In the genomic region with DNA sequence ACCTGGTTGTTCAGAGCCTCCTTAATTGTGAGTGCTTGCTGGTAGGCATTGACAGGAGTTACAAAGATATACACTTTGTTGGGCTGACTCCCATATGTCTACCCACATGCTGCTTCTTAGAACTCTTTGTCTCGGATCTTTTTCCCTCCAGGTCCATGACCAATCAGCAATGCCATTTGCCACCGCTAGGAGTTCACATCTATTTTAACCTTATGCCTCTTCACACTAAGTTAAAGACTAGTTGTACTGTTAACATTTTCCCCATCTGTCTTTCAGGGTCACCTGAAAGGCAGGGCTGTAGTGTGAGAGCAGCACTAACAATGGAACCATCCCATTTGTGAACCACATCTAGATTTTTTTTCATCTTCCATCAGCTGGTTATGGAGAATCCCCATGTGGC, we compare ENCODE assay signal across 20 cellular contexts.
DNase-seq lines count a peak whose midpoint lies in the region; ATAC-seq and TF ChIP-seq lines count a peak whose summit lies in the region.
"Had no signal": no experiment of that assay in that cellular context is flagged by ENCODE, and none has a peak within 500 bp of the region (broad histone marks: within the 10 kb centered on the region; RNA-seq: fewer than 3 reads in every experiment).

No MANE protein-coding gene starts in this region.

- no peaks in the 10 kb centered on the region for H3F3A ChIP-seq in OCI-LY1 (ENCODE audit: insufficient read depth, low read length)

- no peak overlapping the region for H2AFZ ChIP-seq in OCI-LY1 (ENCODE audit: low read length)

- DNase-seq in BE2C (no peak), brain microvascular endothelial cell (no peak), GM13977 (ENCODE audit: low spot score) (no peak), GM10248 (ENCODE audit: extremely low spot score) (no peak), islet precursor cell (no peak)
- DNase-seq: activated CD4-positive, alpha-beta T cell treated with anti-CD3 and anti-CD28 coated beads, Interleukin-2, amount 50 U/mL, for 48 hours; activated CD4-positive, CD25-positive, alpha-beta regulatory T cell; activated gamma-delta T cell; KG1; NCI-H2029 treated with DMSO at 0.1 percent for 48 hours; NCI-H446 treated with DMSO at 0.1 percent for 48 hours; T-helper 9 cell had no signal

- in situ Hi-C loops in brain microvascular endothelial cell (cut with HindIII; ENCODE audit: low pct_ligation_motif_present, low sequenced_read_pairs) (no loop called here), GM13977 (cut with MboI; ENCODE audit: low pct_unique_long_range_greater_than_20kb, low sequenced_read_pairs, unreplicated experiment) (no loop called here)

- POLR2A ChIA-PET in GM10248 (lab: Yijun Ruan, JAX): no interaction called here

- H3K9ac ChIP-seq in OCI-LY1 (ENCODE audit: low read length): no peak overlapping the region
- H3K9ac ChIP-seq: BLaER1 treated with 17β-estradiol and CSF1 and Interleukin-3, amounts not matched to agents 10 nM and 100 nM had no signal

- 0 out of 2 replicates have a peak, but pooled peaks have one; percentile 21 for TF ChIP-seq CTCF in BE2C (IDR thresholded peaks at IDR 0.05; ENCODE audit: low read depth, low read length)
- peak; percentile 24 for TF ChIP-seq CTCF in GM12873 (IDR thresholded peaks at IDR 0.05; ENCODE audit: insufficient read depth, low read depth, low read length, missing control alignments)
- TF ChIP-seq CTCF in OCI-LY1 (IDR thresholded peaks at IDR 0.05; ENCODE audit: low read length): peak; percentile 65
- TF ChIP-seq CTCF in brain microvascular endothelial cell (IDR thresholded peaks at IDR 0.05; ENCODE audit: low read depth, low read length, missing control alignments): peak; percentile 30
- no peak for TF ChIP-seq CTCF in GM13977 (IDR thresholded peaks at IDR 0.05; ENCODE audit: extremely low read depth, insufficient read depth, missing control alignments)
- no peak for TF ChIP-seq CTCF in GM10248 (IDR thresholded peaks at IDR 0.05; ENCODE audit: control extremely low read depth, extremely low read depth, low read depth, missing control alignments)

- CTCF ChIA-PET in GM10248 (lab: Yijun Ruan, JAX): interaction anchor here (1.1 to 1.3 kb wide), 2 partner anchors 10 to 39 kb away, joined by 3 read pairs; no protein-coding TSS in a partner anchor

- H3K4me3 ChIP-seq in BE2C (ENCODE audit: low read depth, low read length): no peak overlapping the region
- H3K4me3 ChIP-seq in OCI-LY1 (ENCODE audit: low read depth, low read length, poor library complexity, severe bottlenecking): no peak overlapping the region
- H3K4me3 ChIP-seq in brain microvascular endothelial cell (ENCODE audit: low read depth, low read length): no peak overlapping the region
- H3K4me3 ChIP-seq: BLaER1 treated with 17β-estradiol and CSF1 and Interleukin-3, amounts not matched to agents 10 nM and 100 nM; breast epithelium; coronary artery; prostate gland had no signal

- H3K79me2 ChIP-seq in OCI-LY1 (ENCODE audit: insufficient read depth, low read length): no peaks in the 10 kb centered on the region

- no peak overlapping the region for H3K27ac ChIP-seq in OCI-LY1 (ENCODE audit: low read depth, low read length, poor library complexity, severe bottlenecking)
- no peak overlapping the region for H3K27ac ChIP-seq in brain microvascular endothelial cell
- H3K27ac ChIP-seq: BLaER1 treated with 17β-estradiol and CSF1 and Interleukin-3, amounts not matched to agents 10 nM and 100 nM; breast epithelium; coronary artery; prostate gland; RWPE1 had no signal

- no peaks in the 10 kb centered on the region for H4K20me1 ChIP-seq in OCI-LY1 (ENCODE audit: insufficient read depth, low read length)
- H4K20me1 ChIP-seq: BLaER1 treated with 17β-estradiol and CSF1 and Interleukin-3, amounts not matched to agents 10 nM and 100 nM had no signal

- H3K4me2 ChIP-seq in OCI-LY1 (ENCODE audit: low read length): no peak overlapping the region
- H3K4me2 ChIP-seq: BLaER1 treated with 17β-estradiol and CSF1 and Interleukin-3, amounts not matched to agents 10 nM and 100 nM had no signal

- H3K4me1 ChIP-seq in BE2C (peaks cover 4% of the 10 kb centered on the region; the same call in 1 of the 2 replicates), OCI-LY1 (ENCODE audit: insufficient read depth, low read length, severe bottlenecking) (no peaks in the 10 kb centered on the region)
- H3K4me1 ChIP-seq: breast epithelium, prostate gland had no signal

- ATAC-seq in GM18907 (IDR thresholded peaks at IDR 0.05; ENCODE audit: unreplicated experiment): no peak

- no peaks in the 10 kb centered on the region for H3K36me3 ChIP-seq in BE2C
- no peaks in the 10 kb centered on the region for H3K36me3 ChIP-seq in OCI-LY1 (ENCODE audit: insufficient read depth, low read length)
- H3K36me3 ChIP-seq in brain microvascular endothelial cell (replicated peaks): no peaks in the 10 kb centered on the region
- H3K36me3 ChIP-seq: BLaER1 treated with 17β-estradiol and CSF1 and Interleukin-3, amounts not matched to agents 10 nM and 100 nM; breast epithelium; prostate gland had no signal

- no peaks in the 10 kb centered on the region for H3K9me2 ChIP-seq in OCI-LY1 (ENCODE audit: low read depth, low read length)

- H3K27me3 ChIP-seq in BE2C: peaks cover 38% of the 10 kb centered on the region
- H3K27me3 ChIP-seq in OCI-LY1 (ENCODE audit: insufficient read depth, low read length): no peaks in the 10 kb centered on the region
- H3K27me3 ChIP-seq in brain microvascular endothelial cell (replicated peaks): no peaks in the 10 kb centered on the region
- H3K27me3 ChIP-seq: BLaER1 treated with 17β-estradiol and CSF1 and Interleukin-3, amounts not matched to agents 10 nM and 100 nM; breast epithelium had no signal

- H3K9me3 ChIP-seq in BE2C (no peaks in the 10 kb centered on the region; the same call in 1 of the 2 replicates), OCI-LY1 (ENCODE audit: low read length) (no peaks in the 10 kb centered on the region)
- H3K9me3 ChIP-seq: breast epithelium, prostate gland had no signal

Comparison
In these comparisons a context has a peak if more than half of its experiments do, and no peak if none do; other contexts are left out.
1. CTCF ChIP-seq: peak in BE2C (single experiment), GM12873 (single experiment), OCI-LY1 (single experiment) and brain microvascular endothelial cell (single experiment); none in GM13977 (single experiment) and GM10248 (single experiment).